In the genomic region with DNA sequence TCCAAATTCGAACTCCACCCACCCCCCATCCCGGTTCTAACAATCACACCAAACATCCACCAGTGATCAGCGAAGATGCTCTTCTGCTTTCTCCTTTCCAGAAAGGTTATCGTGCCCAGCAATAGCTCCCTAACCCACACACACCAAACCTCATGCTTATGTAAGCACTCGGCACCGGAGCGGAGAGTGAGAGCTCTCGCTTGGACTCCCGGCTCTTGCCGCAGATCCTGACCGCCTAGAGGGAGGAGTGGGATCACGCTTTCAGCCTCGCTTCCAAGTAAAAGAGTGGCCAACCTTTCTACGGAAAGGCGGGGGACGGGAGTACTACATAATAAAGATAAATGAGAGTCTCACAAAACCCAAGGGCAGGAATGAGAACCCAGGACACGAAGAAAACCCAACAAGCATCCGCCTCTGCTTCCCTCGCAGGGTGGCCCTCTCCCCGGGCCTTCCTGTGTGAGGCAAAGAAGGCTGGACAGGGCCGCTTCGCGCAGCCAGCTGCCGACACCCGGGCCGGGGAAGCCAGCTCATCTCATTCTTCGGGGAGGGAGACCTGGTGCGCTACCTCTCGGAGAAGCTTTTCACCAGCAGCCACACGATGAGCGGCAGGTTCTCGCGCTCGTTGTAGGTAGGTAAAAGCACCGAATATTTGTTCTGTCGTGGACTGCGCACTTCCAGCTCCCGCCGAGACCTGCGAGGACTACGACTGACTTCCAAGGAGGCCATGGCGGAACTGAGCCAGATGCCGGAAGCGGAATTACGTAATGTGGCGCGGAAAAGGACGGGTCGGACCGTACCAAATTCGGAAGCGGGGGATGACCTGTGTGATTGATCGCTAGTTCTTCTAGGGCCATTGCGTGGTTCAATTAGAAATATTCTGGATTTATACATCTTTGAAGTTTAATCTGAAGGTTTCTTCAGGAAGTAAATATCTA, we compare ENCODE assay signal across 1 cellular context.
TF ChIP-seq lines count a peak whose summit lies in the region.

A gene (minus strand): TSS at position 735 of the 935 bp plus-strand sequence. CDS start 9 bp downstream, at position 726.

TF ChIP-seq in GM12878, 131 proteins besides CTCF, POLR2A, EP300 and RAD21 (continued from another document and continues in another):
- TF ChIP-seq, protein P1, sequence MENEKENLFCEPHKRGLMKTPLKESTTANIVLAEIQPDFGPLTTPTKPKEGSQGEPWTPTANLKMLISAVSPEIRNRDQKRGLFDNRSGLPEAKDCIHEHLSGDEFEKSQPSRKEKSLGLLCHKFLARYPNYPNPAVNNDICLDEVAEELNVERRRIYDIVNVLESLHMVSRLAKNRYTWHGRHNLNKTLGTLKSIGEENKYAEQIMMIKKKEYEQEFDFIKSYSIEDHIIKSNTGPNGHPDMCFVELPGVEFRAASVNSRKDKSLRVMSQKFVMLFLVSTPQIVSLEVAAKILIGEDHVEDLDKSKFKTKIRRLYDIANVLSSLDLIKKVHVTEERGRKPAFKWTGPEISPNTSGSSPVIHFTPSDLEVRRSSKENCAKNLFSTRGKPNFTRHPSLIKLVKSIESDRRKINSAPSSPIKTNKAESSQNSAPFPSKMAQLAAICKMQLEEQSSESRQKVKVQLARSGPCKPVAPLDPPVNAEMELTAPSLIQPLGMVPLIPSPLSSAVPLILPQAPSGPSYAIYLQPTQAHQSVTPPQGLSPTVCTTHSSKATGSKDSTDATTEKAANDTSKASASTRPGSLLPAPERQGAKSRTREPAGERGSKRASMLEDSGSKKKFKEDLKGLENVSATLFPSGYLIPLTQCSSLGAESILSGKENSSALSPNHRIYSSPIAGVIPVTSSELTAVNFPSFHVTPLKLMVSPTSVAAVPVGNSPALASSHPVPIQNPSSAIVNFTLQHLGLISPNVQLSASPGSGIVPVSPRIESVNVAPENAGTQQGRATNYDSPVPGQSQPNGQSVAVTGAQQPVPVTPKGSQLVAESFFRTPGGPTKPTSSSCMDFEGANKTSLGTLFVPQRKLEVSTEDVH (IDR thresholded peaks at IDR 0.05; ENCODE audit: low read depth, partially characterized antibody): peak; percentile 99
- peak; percentile 38; the same call in 1 of the 2 replicates for TF ChIP-seq HCFC1 (IDR thresholded peaks at IDR 0.05; ENCODE audit: low read length)
- TF ChIP-seq ZNF217 (IDR thresholded peaks at IDR 0.05): no peak
- TF ChIP-seq TCF7 (IDR thresholded peaks at IDR 0.05; ENCODE audit: borderline replicate concordance): no peak
- TF ChIP-seq TCF3 (IDR thresholded peaks at IDR 0.05; ENCODE audit: borderline replicate concordance, insufficient read depth, low read depth, low read length): 0 out of 2 replicates have a peak, but pooled peaks have one; percentile 26
- peak; percentile 94 for TF ChIP-seq YY1 (IDR thresholded peaks at IDR 0.05; ENCODE audit: low read depth, low read length)
- 0 out of 4 replicates have a peak, but pooled peaks of 1 of the 2 experiments have one; percentile 30 for TF ChIP-seq CEBPB (IDR thresholded peaks at IDR 0.05; ENCODE audit: borderline replicate concordance in 1 of 2, low read depth in 2 of 2, low read length in 2 of 2)
- TF ChIP-seq CBFB (IDR thresholded peaks at IDR 0.05; ENCODE audit: low read depth): peak; percentile 74; the same call in 1 of the 2 replicates
- TF ChIP-seq RFX5 (IDR thresholded peaks at IDR 0.05; ENCODE audit: low read depth, low read length): 0 out of 2 replicates have a peak, but pooled peaks have one; percentile 5
- TF ChIP-seq HDGF (IDR thresholded peaks at IDR 0.05): no peak
- TF ChIP-seq MYC (IDR thresholded peaks at IDR 0.05; ENCODE audit: insufficient read depth, insufficient read length, insufficient replicate concordance, low read length, severe bottlenecking): no peak
- TF ChIP-seq, protein P2, sequence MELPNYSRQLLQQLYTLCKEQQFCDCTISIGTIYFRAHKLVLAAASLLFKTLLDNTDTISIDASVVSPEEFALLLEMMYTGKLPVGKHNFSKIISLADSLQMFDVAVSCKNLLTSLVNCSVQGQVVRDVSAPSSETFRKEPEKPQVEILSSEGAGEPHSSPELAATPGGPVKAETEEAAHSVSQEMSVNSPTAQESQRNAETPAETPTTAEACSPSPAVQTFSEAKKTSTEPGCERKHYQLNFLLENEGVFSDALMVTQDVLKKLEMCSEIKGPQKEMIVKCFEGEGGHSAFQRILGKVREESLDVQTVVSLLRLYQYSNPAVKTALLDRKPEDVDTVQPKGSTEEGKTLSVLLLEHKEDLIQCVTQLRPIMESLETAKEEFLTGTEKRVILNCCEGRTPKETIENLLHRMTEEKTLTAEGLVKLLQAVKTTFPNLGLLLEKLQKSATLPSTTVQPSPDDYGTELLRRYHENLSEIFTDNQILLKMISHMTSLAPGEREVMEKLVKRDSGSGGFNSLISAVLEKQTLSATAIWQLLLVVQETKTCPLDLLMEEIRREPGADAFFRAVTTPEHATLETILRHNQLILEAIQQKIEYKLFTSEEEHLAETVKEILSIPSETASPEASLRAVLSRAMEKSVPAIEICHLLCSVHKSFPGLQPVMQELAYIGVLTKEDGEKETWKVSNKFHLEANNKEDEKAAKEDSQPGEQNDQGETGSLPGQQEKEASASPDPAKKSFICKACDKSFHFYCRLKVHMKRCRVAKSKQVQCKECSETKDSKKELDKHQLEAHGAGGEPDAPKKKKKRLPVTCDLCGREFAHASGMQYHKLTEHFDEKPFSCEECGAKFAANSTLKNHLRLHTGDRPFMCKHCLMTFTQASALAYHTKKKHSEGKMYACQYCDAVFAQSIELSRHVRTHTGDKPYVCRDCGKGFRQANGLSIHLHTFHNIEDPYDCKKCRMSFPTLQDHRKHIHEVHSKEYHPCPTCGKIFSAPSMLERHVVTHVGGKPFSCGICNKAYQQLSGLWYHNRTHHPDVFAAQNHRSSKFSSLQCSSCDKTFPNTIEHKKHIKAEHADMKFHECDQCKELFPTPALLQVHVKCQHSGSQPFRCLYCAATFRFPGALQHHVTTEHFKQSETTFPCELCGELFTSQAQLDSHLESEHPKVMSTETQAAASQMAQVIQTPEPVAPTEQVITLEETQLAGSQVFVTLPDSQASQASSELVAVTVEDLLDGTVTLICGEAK (IDR thresholded peaks at IDR 0.05; ENCODE audit: borderline replicate concordance): no peak
- TF ChIP-seq CHD2 (IDR thresholded peaks at IDR 0.05; ENCODE audit: borderline replicate concordance, low read depth, low read length): no peak
- TF ChIP-seq CHD4 (IDR thresholded peaks at IDR 0.05): no peak
- TF ChIP-seq FOS (IDR thresholded peaks at IDR 0.05; ENCODE audit: borderline replicate concordance, extremely low read depth, insufficient read length): no peak
- TF ChIP-seq NFIC (IDR thresholded peaks at IDR 0.05; ENCODE audit: low read depth, low read length): 0 out of 2 replicates have a peak, but pooled peaks have one; percentile 57
- TF ChIP-seq, protein P3, sequence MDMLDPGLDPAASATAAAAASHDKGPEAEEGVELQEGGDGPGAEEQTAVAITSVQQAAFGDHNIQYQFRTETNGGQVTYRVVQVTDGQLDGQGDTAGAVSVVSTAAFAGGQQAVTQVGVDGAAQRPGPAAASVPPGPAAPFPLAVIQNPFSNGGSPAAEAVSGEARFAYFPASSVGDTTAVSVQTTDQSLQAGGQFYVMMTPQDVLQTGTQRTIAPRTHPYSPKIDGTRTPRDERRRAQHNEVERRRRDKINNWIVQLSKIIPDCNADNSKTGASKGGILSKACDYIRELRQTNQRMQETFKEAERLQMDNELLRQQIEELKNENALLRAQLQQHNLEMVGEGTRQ (IDR thresholded peaks at IDR 0.05; ENCODE audit: borderline replicate concordance, low read depth, low read length): no peak
- TF ChIP-seq ZNF384 (IDR thresholded peaks at IDR 0.05; ENCODE audit: borderline replicate concordance, low read depth, low read length): no peak
- TF ChIP-seq, protein P4, sequence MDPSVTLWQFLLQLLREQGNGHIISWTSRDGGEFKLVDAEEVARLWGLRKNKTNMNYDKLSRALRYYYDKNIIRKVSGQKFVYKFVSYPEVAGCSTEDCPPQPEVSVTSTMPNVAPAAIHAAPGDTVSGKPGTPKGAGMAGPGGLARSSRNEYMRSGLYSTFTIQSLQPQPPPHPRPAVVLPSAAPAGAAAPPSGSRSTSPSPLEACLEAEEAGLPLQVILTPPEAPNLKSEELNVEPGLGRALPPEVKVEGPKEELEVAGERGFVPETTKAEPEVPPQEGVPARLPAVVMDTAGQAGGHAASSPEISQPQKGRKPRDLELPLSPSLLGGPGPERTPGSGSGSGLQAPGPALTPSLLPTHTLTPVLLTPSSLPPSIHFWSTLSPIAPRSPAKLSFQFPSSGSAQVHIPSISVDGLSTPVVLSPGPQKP (IDR thresholded peaks at IDR 0.05; ENCODE audit: low read depth, low read length): no peak
- peak; percentile 91 for TF ChIP-seq CREB1 (IDR thresholded peaks at IDR 0.05; ENCODE audit: low read depth)
- TF ChIP-seq MEF2A (IDR thresholded peaks at IDR 0.05; ENCODE audit: insufficient read depth, low read depth, low read length): no peak
- no peak for TF ChIP-seq ZNF24 (IDR thresholded peaks at IDR 0.05)
- no peak for TF ChIP-seq ESRRA (IDR thresholded peaks at IDR 0.05; ENCODE audit: low read length)
- TF ChIP-seq, protein P5, sequence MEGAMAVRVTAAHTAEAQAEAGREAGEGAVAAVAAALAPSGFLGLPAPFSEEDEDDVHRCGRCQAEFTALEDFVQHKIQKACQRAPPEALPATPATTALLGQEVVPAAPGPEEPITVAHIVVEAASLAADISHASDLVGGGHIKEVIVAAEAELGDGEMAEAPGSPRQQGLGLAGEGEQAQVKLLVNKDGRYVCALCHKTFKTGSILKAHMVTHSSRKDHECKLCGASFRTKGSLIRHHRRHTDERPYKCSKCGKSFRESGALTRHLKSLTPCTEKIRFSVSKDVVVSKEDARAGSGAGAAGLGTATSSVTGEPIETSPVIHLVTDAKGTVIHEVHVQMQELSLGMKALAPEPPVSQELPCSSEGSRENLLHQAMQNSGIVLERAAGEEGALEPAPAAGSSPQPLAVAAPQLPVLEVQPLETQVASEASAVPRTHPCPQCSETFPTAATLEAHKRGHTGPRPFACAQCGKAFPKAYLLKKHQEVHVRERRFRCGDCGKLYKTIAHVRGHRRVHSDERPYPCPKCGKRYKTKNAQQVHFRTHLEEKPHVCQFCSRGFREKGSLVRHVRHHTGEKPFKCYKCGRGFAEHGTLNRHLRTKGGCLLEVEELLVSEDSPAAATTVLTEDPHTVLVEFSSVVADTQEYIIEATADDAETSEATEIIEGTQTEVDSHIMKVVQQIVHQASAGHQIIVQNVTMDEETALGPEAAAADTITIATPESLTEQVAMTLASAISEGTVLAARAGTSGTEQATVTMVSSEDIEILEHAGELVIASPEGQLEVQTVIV (IDR thresholded peaks at IDR 0.05; ENCODE audit: borderline replicate concordance, partially characterized antibody): peak; percentile 78
- no peak for TF ChIP-seq NR2F1 (conservative IDR thresholded peaks at IDR 0.05)
- peak; percentile 99 for TF ChIP-seq KLF5 (IDR thresholded peaks at IDR 0.05; ENCODE audit: partially characterized antibody)
- TF ChIP-seq, protein P6, sequence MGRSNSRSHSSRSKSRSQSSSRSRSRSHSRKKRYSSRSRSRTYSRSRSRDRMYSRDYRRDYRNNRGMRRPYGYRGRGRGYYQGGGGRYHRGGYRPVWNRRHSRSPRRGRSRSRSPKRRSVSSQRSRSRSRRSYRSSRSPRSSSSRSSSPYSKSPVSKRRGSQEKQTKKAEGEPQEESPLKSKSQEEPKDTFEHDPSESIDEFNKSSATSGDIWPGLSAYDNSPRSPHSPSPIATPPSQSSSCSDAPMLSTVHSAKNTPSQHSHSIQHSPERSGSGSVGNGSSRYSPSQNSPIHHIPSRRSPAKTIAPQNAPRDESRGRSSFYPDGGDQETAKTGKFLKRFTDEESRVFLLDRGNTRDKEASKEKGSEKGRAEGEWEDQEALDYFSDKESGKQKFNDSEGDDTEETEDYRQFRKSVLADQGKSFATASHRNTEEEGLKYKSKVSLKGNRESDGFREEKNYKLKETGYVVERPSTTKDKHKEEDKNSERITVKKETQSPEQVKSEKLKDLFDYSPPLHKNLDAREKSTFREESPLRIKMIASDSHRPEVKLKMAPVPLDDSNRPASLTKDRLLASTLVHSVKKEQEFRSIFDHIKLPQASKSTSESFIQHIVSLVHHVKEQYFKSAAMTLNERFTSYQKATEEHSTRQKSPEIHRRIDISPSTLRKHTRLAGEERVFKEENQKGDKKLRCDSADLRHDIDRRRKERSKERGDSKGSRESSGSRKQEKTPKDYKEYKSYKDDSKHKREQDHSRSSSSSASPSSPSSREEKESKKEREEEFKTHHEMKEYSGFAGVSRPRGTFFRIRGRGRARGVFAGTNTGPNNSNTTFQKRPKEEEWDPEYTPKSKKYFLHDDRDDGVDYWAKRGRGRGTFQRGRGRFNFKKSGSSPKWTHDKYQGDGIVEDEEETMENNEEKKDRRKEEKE (IDR thresholded peaks at IDR 0.05): peak; percentile 91
- no peak for TF ChIP-seq NRF1 (conservative IDR thresholded peaks at IDR 0.05; ENCODE audit: low read depth, low read length)
- TF ChIP-seq SREBF1 (IDR thresholded peaks at IDR 0.05; ENCODE audit: low read length): peak; percentile 98
- no peak for TF ChIP-seq MTA2 (IDR thresholded peaks at IDR 0.05; ENCODE audit: low read depth)
- peak; percentile 77; the same call in 1 of the 2 replicates for TF ChIP-seq TCF12 (IDR thresholded peaks at IDR 0.05; ENCODE audit: low read depth, low read length)
- TF ChIP-seq POLR2AphosphoS2 (IDR thresholded peaks at IDR 0.05; ENCODE audit: low read depth, low read length): peak; percentile 90
- TF ChIP-seq, protein P7, sequence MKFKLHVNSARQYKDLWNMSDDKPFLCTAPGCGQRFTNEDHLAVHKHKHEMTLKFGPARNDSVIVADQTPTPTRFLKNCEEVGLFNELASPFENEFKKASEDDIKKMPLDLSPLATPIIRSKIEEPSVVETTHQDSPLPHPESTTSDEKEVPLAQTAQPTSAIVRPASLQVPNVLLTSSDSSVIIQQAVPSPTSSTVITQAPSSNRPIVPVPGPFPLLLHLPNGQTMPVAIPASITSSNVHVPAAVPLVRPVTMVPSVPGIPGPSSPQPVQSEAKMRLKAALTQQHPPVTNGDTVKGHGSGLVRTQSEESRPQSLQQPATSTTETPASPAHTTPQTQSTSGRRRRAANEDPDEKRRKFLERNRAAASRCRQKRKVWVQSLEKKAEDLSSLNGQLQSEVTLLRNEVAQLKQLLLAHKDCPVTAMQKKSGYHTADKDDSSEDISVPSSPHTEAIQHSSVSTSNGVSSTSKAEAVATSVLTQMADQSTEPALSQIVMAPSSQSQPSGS (IDR thresholded peaks at IDR 0.05; ENCODE audit: low read length): no peak
- TF ChIP-seq CHD1 (IDR thresholded peaks at IDR 0.05; ENCODE audit: low read depth, low read length): peak; percentile 98
- peak; percentile 10 for TF ChIP-seq SP1 (IDR thresholded peaks at IDR 0.05; ENCODE audit: low read depth, low read length)
- TF ChIP-seq BHLHE40 (IDR thresholded peaks at IDR 0.05; ENCODE audit: borderline replicate concordance in 1 of 2, low read depth in 2 of 2, low read length in 1 of 2): peak; percentile 95 to 97
- TF ChIP-seq BCL11A (IDR thresholded peaks at IDR 0.05; ENCODE audit: low read depth, low read length): no peak; the same call in 1 of the 2 replicates
- no peak for TF ChIP-seq KDM1A (IDR thresholded peaks at IDR 0.05; ENCODE audit: borderline replicate concordance)
